ENCODE assay signal across 26 cellular contexts in the genomic region with DNA sequence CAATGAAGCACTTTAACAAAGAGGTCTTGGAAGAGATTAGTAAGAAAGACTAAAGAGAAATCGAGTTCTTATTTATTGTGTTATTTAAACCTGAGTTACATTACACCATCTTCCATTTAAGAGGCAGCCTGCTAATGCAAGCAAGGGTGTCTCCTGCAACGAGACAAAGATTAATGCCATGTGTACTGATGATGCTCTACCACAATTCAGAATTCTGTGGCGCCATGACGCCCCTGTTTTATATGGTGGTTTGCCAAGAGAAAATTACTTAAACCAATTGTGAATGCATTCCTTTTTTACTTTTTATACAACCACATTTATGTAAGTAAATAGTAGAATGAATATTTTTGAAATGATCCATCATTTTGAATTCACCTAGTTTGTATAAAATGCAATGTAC.
DNase-seq lines count a peak whose midpoint lies in the region; ATAC-seq, FAIRE-seq and TF ChIP-seq lines count a peak whose summit lies in the region.
"Had no signal": no experiment of that assay in that cellular context is flagged by ENCODE, and none has a peak within 500 bp of the region (broad histone marks: within the 10 kb centered on the region; RNA-seq: fewer than 3 reads in every experiment).

No MANE protein-coding gene starts in this region.

- no peak overlapping the region for H3K27ac Mint-ChIP-seq in activated CD8-positive, alpha-beta T cell treated with anti-CD3 and anti-CD28 coated beads, Interleukin-2, amount 10 ng/mL, durations not matched to agents 7 days and 5 days
- H3K27ac Mint-ChIP-seq: B cell; CD14-positive monocyte; CD8-positive, alpha-beta memory T cell had no signal

- H3K4me3 Mint-ChIP-seq in activated CD8-positive, alpha-beta T cell treated with anti-CD3 and anti-CD28 coated beads, Interleukin-2, amount 10 ng/mL, durations not matched to agents 7 days and 5 days, result no peak overlapping the region
- H3K4me3 Mint-ChIP-seq: B cell; CD14-positive monocyte; CD8-positive, alpha-beta memory T cell had no signal

- POLR2A ChIA-PET in AG04449 (lab: Yijun Ruan, JAX), result no interaction called here
- POLR2A ChIA-PET in activated CD8-positive, alpha-beta T cell treated with anti-CD3 and anti-CD28 coated beads, Interleukin-2, amount 10 ng/mL, durations not matched to agents 7 days and 5 days (lab: Charles Lee), result no interaction called here

- DNase-seq in AG04449 (ENCODE audit: low read depth, low spot score) (peak; percentile 46), EH (ENCODE audit: low read depth) (peak; percentile 85), astrocyte of the cerebellum (ENCODE audit: low read depth) (peak; percentile 60), fibroblast of peridontal ligament (ENCODE audit: extremely low read depth) (peak; percentile 82), NCI-H2029 treated with DMSO at 0.1 percent for 48 hours (lab: John Stamatoyannopoulos, UW) (no peak), urothelium cell line (ENCODE audit: low spot score) (no peak)
- no peak for DNase-seq in activated CD8-positive, alpha-beta T cell treated with anti-CD3 and anti-CD28 coated beads, Interleukin-2, amount 10 ng/mL, durations not matched to agents 7 days and 5 days
- DNase-seq: CD8-positive, alpha-beta memory T cell; DMS 273 treated with DMSO at 0.1 percent for 48 hours; DMS79; H7; Karpas-422; NCI-H1092 treated with DMSO at 0.1 percent for 48 hours; NCI-H146; NCI-H1930; NCI-H2227 treated with DMSO at 0.1 percent for 48 hours; NCI-H526 treated with DMSO at 0.1 percent for 48 hours; PC-9; Right ventricle myocardium superior; RPMI8226 had no signal

- H3K9me3 Mint-ChIP-seq in activated CD8-positive, alpha-beta T cell treated with anti-CD3 and anti-CD28 coated beads, Interleukin-2, amount 10 ng/mL, durations not matched to agents 7 days and 5 days (ENCODE audit: insufficient read depth), result no peaks in the 10 kb centered on the region
- H3K9me3 Mint-ChIP-seq: CD8-positive, alpha-beta memory T cell had no signal

- H3K27me3 Mint-ChIP-seq in activated CD8-positive, alpha-beta T cell treated with anti-CD3 and anti-CD28 coated beads, Interleukin-2, amount 10 ng/mL, durations not matched to agents 7 days and 5 days (ENCODE audit: low read depth), result peaks cover 4% of the 10 kb centered on the region
- H3K27me3 Mint-ChIP-seq: B cell had no signal

- H3K4me1 Mint-ChIP-seq in activated CD8-positive, alpha-beta T cell treated with anti-CD3 and anti-CD28 coated beads, Interleukin-2, amount 10 ng/mL, durations not matched to agents 7 days and 5 days (ENCODE audit: low read depth), result no peaks in the 10 kb centered on the region
- H3K4me1 Mint-ChIP-seq: B cell; CD8-positive, alpha-beta memory T cell had no signal

- TF ChIP-seq CTCF in AG04449 (IDR thresholded peaks at IDR 0.05; ENCODE audit: insufficient read depth, low read length, missing control alignments) (no peak), astrocyte of the cerebellum (IDR thresholded peaks at IDR 0.05; ENCODE audit: low read depth, low read length, missing control alignments) (no peak)

- no peak for FAIRE-seq in urothelium cell line (lab: Jason Lieb, UNC)
- FAIRE-seq: A204.1, HepG2 had no signal

- no peaks in the 10 kb centered on the region for H3K36me3 Mint-ChIP-seq in activated CD8-positive, alpha-beta T cell treated with anti-CD3 and anti-CD28 coated beads, Interleukin-2, amount 10 ng/mL, durations not matched to agents 7 days and 5 days (ENCODE audit: low read depth)
- H3K36me3 Mint-ChIP-seq: CD14-positive monocyte; CD8-positive, alpha-beta memory T cell had no signal

- in situ Hi-C loops in astrocyte of the cerebellum (cut with HindIII; ENCODE audit: low sequenced_read_pairs), result no loop called here

- H3K4me3 ChIP-seq in AG04449 (ENCODE audit: low read depth, low read length), result no peak overlapping the region
- H3K4me3 ChIP-seq in astrocyte of the cerebellum (ENCODE audit: low read depth, low read length), result no peak overlapping the region
- H3K4me3 ChIP-seq: PC-9, SJSA1 had no signal

- no peak for ATAC-seq in GM18867 (IDR thresholded peaks at IDR 0.05; ENCODE audit: unreplicated experiment)
- ATAC-seq in activated CD8-positive, alpha-beta T cell treated with anti-CD3 and anti-CD28 coated beads, Interleukin-2, amount 10 ng/mL, durations not matched to agents 7 days and 5 days, result no peak
- ATAC-seq: HepG2 had no signal

- CTCF ChIA-PET in AG04449 (lab: Yijun Ruan, JAX), result no interaction called here
- CTCF ChIA-PET in activated CD8-positive, alpha-beta T cell treated with anti-CD3 and anti-CD28 coated beads, Interleukin-2, amount 10 ng/mL, durations not matched to agents 7 days and 5 days (lab: Charles Lee), result no interaction called here

Comparison
In these comparisons a context has a peak if more than half of its experiments do, and no peak if none do; other contexts are left out.
1. DNase-seq: peak in AG04449 (single experiment), EH (single experiment), astrocyte of the cerebellum (single experiment) and fibroblast of peridontal ligament (single experiment); none in NCI-H2029 treated with DMSO at 0.1 percent for 48 hours (single experiment), activated CD8-positive, alpha-beta T cell treated with anti-CD3 and anti-CD28 coated beads, Interleukin-2, amount 10 ng/mL, durations not matched to agents 7 days and 5 days (single experiment) and urothelium cell line (single experiment).